ENCODE assay signal across 1 cellular context in the genomic region with DNA sequence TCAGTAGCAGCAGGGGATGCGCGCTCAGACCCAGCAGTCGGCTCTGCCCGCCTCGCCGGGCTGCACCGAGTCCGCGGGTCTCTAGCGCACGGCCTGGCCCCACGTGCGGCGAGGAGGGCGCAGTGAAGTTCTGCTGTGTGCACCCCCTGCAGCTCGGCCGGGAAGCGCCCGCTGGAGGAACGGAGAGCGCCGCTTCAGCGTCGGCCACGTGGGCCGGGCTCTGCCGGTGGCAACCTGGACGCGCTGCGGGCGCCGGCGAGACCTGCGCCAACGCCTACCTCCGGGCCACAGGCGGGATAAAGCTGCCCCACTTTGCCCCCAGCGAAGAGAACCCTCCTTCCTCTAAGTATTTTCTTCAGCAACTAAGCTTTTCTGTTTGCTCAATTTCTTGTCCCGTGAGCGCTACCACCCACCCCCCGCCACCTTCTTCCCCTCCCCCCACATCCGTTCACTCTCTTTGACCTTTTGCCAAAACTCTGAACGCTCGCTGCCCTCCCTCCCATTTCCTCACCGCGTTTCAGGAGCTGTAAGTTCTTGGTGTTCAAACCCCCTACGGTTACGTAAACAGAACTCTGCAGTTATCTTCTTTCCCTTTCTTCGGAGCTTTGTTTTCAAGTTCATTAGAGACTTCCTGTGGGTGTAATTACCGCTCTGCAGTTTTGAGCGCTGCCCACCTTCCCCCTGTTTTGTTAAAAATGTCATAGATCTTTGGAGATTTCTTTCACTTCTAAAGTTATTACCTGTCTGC.
A peak's percentile ranks its signal among the peaks of the same experiment; 100 is the strongest.
TF ChIP-seq lines count a peak whose summit lies in the region.

No MANE protein-coding gene starts in this region.

TF ChIP-seq in K562, 482 proteins besides CTCF, POLR2A, EP300 and RAD21 (continued from another document):
- TF ChIP-seq, protein P1, sequence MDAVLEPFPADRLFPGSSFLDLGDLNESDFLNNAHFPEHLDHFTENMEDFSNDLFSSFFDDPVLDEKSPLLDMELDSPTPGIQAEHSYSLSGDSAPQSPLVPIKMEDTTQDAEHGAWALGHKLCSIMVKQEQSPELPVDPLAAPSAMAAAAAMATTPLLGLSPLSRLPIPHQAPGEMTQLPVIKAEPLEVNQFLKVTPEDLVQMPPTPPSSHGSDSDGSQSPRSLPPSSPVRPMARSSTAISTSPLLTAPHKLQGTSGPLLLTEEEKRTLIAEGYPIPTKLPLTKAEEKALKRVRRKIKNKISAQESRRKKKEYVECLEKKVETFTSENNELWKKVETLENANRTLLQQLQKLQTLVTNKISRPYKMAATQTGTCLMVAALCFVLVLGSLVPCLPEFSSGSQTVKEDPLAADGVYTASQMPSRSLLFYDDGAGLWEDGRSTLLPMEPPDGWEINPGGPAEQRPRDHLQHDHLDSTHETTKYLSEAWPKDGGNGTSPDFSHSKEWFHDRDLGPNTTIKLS (IDR thresholded peaks at IDR 0.05; ENCODE audit: borderline replicate concordance, low read depth): peak; percentile 30; the same call in 1 of the 2 replicates
- TF ChIP-seq, protein P2, sequence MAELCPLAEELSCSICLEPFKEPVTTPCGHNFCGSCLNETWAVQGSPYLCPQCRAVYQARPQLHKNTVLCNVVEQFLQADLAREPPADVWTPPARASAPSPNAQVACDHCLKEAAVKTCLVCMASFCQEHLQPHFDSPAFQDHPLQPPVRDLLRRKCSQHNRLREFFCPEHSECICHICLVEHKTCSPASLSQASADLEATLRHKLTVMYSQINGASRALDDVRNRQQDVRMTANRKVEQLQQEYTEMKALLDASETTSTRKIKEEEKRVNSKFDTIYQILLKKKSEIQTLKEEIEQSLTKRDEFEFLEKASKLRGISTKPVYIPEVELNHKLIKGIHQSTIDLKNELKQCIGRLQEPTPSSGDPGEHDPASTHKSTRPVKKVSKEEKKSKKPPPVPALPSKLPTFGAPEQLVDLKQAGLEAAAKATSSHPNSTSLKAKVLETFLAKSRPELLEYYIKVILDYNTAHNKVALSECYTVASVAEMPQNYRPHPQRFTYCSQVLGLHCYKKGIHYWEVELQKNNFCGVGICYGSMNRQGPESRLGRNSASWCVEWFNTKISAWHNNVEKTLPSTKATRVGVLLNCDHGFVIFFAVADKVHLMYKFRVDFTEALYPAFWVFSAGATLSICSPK (IDR thresholded peaks at IDR 0.05; ENCODE audit: borderline replicate concordance): no peak
- TF ChIP-seq SMAD4 (CRISPR knock-in tag; conservative IDR thresholded peaks at IDR 0.05): peak; percentile 54
